ENCODE assay signal across 27 cellular contexts in genomic region chr10:11043446-11044127, GRCh38. TPM values are rescaled to one million over a fixed set of nuclear protein-coding genes. Genes with fewer than 3 reads are reported as not detected.
"Had no signal": no experiment of that assay in that cellular context is flagged by ENCODE, and none has a peak within 500 bp of the region (broad histone marks: within the 10 kb centered on the region; RNA-seq: fewer than 3 reads in every experiment).

No MANE protein-coding gene starts in this region.

- H3K9me3 ChIP-seq: MG63, SJSA1 had no signal

- H3K36me3 ChIP-seq: MG63, SJSA1 had no signal

- H3K27ac ChIP-seq: SJSA1 had no signal

- H3K4me1 ChIP-seq: SJSA1 had no signal

- H3K36me3 Mint-ChIP-seq: activated CD4-positive, alpha-beta memory T cell treated with anti-CD3 and anti-CD28 coated beads for 36 hours had no signal

- H3K27me3 ChIP-seq: MG63, SJSA1 had no signal

- H3K4me3 ChIP-seq: MG63, SJSA1 had no signal

- DNase-seq: activated CD4-positive, alpha-beta memory T cell treated with anti-CD3 and anti-CD28 coated beads for 36 hours; activated CD4-positive, alpha-beta T cell treated with anti-CD3 and anti-CD28 coated beads, Interleukin-2, amount 10 ng/mL, durations not matched to agents 7 days and 5 days; activated CD8-positive, alpha-beta memory T cell treated with anti-CD3 and anti-CD28 coated beads for 24 hours; activated gamma-delta T cell; activated naive CD4-positive, alpha-beta T cell treated with anti-CD3 and anti-CD28 coated beads for 36 hours; activated T-cell treated with anti-CD3 and anti-CD28 coated beads, Interleukin-2, amount 50 U/mL, for 48 hours; amygdala; central memory CD4-positive, alpha-beta T cell; MG63; MV-4-11; NCI-H1092 treated with DMSO at 0.1 percent for 48 hours; NCI-H1417 treated with DMSO at 0.1 percent for 48 hours; NCI-H1694; NCI-H2029; NCI-H2107; NCI-H2171 treated with DMSO at 0.1 percent for 48 hours; NCI-H345; NCI-H510A; NCI-H526 treated with DMSO at 0.1 percent for 48 hours; NCI-H82; RPMI8226; SHP77 had no signal

- H3K9me3 Mint-ChIP-seq: activated CD4-positive, alpha-beta memory T cell treated with anti-CD3 and anti-CD28 coated beads for 36 hours; activated CD4-positive, alpha-beta T cell treated with anti-CD3 and anti-CD28 coated beads, Interleukin-2, amount 10 ng/mL, durations not matched to agents 7 days and 5 days; activated naive CD4-positive, alpha-beta T cell treated with anti-CD3 and anti-CD28 coated beads for 36 hours; activated T-helper 17 cell treated with anti-CD3 and anti-CD28 coated beads, Interleukin-2, amount 50 U/mL, for 72 hours; T-helper 1 cell treated with Interleukin-12 subunit alpha and Interleukin-12 subunit beta and Interleukin-4 antibody, amounts not matched to agents 30 μg/mL and 1 μg/mL, for 36 hours had no signal

- H3K4me1 Mint-ChIP-seq: activated T-helper 17 cell treated with anti-CD3 and anti-CD28 coated beads, Interleukin-2, amount 50 U/mL, for 72 hours had no signal

- H3K4me3 Mint-ChIP-seq: activated CD4-positive, alpha-beta memory T cell treated with anti-CD3 and anti-CD28 coated beads for 36 hours; activated CD4-positive, alpha-beta T cell treated with anti-CD3 and anti-CD28 coated beads, Interleukin-2, amount 10 ng/mL, durations not matched to agents 7 days and 5 days; activated naive CD4-positive, alpha-beta T cell treated with anti-CD3 and anti-CD28 coated beads for 36 hours; activated naive CD8-positive, alpha-beta T cell; activated T-helper 17 cell treated with anti-CD3 and anti-CD28 coated beads, Interleukin-2, amount 50 U/mL, for 72 hours; T-helper 1 cell treated with Interleukin-12 subunit alpha and Interleukin-12 subunit beta and Interleukin-4 antibody, amounts not matched to agents 30 μg/mL and 1 μg/mL, for 36 hours had no signal

- ATAC-seq: activated T-helper 17 cell treated with anti-CD3 and anti-CD28 coated beads, Interleukin-2, amount 50 U/mL, for 72 hours; SK-N-SH treated with all-trans-retinoic acid at 6 μM for 48 hours had no signal

RNA-seq across cellular contexts. Expression of gene CELF2, which starts 25.9 kb away (rescaled TPM):
- total RNA-seq: SJSA1 had no signal
